ENCODE assay signal across 16 cellular contexts in genomic region chr1:230382060-230382491, GRCh38. TPM values are rescaled to one million over a fixed set of nuclear protein-coding genes. Genes with fewer than 3 reads are reported as not detected.
DNase-seq lines count a peak whose midpoint lies in the region; ATAC-seq and TF ChIP-seq lines count a peak whose summit lies in the region.
"Had no signal": no experiment of that assay in that cellular context is flagged by ENCODE, and none has a peak within 500 bp of the region (broad histone marks: within the 10 kb centered on the region; RNA-seq: fewer than 3 reads in every experiment).

No MANE protein-coding gene starts in this region.

- WGBS in neuronal stem cell (ENCODE audit: extremely low coverage in 2 of 2, insufficient read length in 2 of 2, insufficient replicate concordance in 1 of 2), 2 donors, result no CpG with 5 or more reads among the region's 7 CpGs

- no peak overlapping the region for H3K4ac ChIP-seq in neuronal stem cell (ENCODE audit: low read length)

- H4K8ac ChIP-seq in neuronal stem cell (ENCODE audit: low read depth, low read length), result no peak overlapping the region

- H2BK5ac ChIP-seq in neuronal stem cell (ENCODE audit: low read length), result no peak overlapping the region

- H3K27me3 ChIP-seq in neuronal stem cell (ENCODE audit: control insufficient read depth in 3 of 3, insufficient read depth in 3 of 3, low read depth in 1 of 3, low read length in 3 of 3) (no peaks in the 10 kb centered on the region), WERI-Rb-1 (ENCODE audit: insufficient read depth, low read depth, severe bottlenecking) (no peaks in the 10 kb centered on the region)

- H3K79me1 ChIP-seq in neuronal stem cell (ENCODE audit: low read depth, low read length), result no peaks in the 10 kb centered on the region

- H2AFZ ChIP-seq in neuronal stem cell (ENCODE audit: low read length), result no peak overlapping the region

- no peak for TF ChIP-seq CTCF in glutamatergic neuron (IDR thresholded peaks at IDR 0.05; ENCODE audit: partially characterized antibody, unreplicated experiment)
- no peak for TF ChIP-seq CTCF in WERI-Rb-1 (IDR thresholded peaks at IDR 0.05; ENCODE audit: low read depth, low read length)

- peak overlapping the region; percentile 64 for H3K27ac Mint-ChIP-seq in glutamatergic neuron (ENCODE audit: unreplicated experiment)
- H3K27ac Mint-ChIP-seq in activated naive CD4-positive, alpha-beta T cell treated with anti-CD3 and anti-CD28 coated beads, Interleukin-2, amount 50 U/mL, for 72 hours, result no peak overlapping the region
- H3K27ac Mint-ChIP-seq: activated CD4-positive, alpha-beta T cell treated with anti-CD3 and anti-CD28 coated beads, Interleukin-2, amount 10 ng/mL, durations not matched to agents 24 days and 14 days; activated T-helper 17 cell treated with anti-CD3 and anti-CD28 coated beads, Interleukin-2, amount 50 U/mL, for 72 hours; HFFc6 had no signal

- H2BK120ac ChIP-seq in neuronal stem cell (ENCODE audit: low read depth, low read length), result no peak overlapping the region

- no peak overlapping the region for H3K23ac ChIP-seq in neuronal stem cell (ENCODE audit: low read depth, low read length, poor library complexity)

- H3K18ac ChIP-seq in neuronal stem cell (ENCODE audit: low read length), result peak overlapping the region; percentile 15

- H3K9me3 ChIP-seq in neuronal stem cell (replicated peaks in 1 of 2; ENCODE audit: control insufficient read depth in 2 of 2, insufficient read depth in 1 of 2, low read depth in 1 of 2, low read length in 2 of 2), result peaks cover 8 to 20% of the 10 kb centered on the region in 2 donors
- peaks cover 11% of the 10 kb centered on the region for H3K9me3 ChIP-seq in WERI-Rb-1 (ENCODE audit: severe bottlenecking)

- peaks cover 10% of the 10 kb centered on the region for H3K36me3 Mint-ChIP-seq in glutamatergic neuron (ENCODE audit: unreplicated experiment)
- H3K36me3 Mint-ChIP-seq in activated naive CD4-positive, alpha-beta T cell treated with anti-CD3 and anti-CD28 coated beads, Interleukin-2, amount 50 U/mL, for 72 hours, result peaks cover 11 to 12% of the 10 kb centered on the region in 2 donors
- H3K36me3 Mint-ChIP-seq: CD4-positive, CD25-positive, alpha-beta regulatory T cell had no signal

- H3K4me1 ChIP-seq in neuronal stem cell (ENCODE audit: control insufficient read depth in 2 of 2, insufficient read depth in 1 of 2, low read depth in 1 of 2, low read length in 2 of 2), result peaks cover 6 to 7% of the 10 kb centered on the region in 2 donors

- H3K9me3 Mint-ChIP-seq in glutamatergic neuron (ENCODE audit: unreplicated experiment), result peaks cover 4% of the 10 kb centered on the region
- peaks cover 10% of the 10 kb centered on the region in 2 donors for H3K9me3 Mint-ChIP-seq in activated naive CD4-positive, alpha-beta T cell treated with anti-CD3 and anti-CD28 coated beads, Interleukin-2, amount 50 U/mL, for 72 hours

- H2BK15ac ChIP-seq in neuronal stem cell (ENCODE audit: low read length), result no peak overlapping the region

- no peak overlapping the region for H3K9ac ChIP-seq in neuronal stem cell (ENCODE audit: low read depth, low read length, poor library complexity)

- H3K27ac ChIP-seq in neuronal stem cell (replicated peaks; ENCODE audit: low read length) (no peak overlapping the region), WERI-Rb-1 (no peak overlapping the region)

- peak overlapping the region; percentile 7 for H3K4me3 Mint-ChIP-seq in glutamatergic neuron (ENCODE audit: unreplicated experiment)
- H3K4me3 Mint-ChIP-seq: activated CD4-positive, alpha-beta T cell treated with anti-CD3 and anti-CD28 coated beads, Interleukin-2, amount 10 ng/mL, durations not matched to agents 24 days and 14 days; activated T-helper 17 cell treated with anti-CD3 and anti-CD28 coated beads, Interleukin-2, amount 50 U/mL, for 72 hours; CD4-positive, CD25-positive, alpha-beta regulatory T cell; HFFc6 had no signal

- peaks cover 6% of the 10 kb centered on the region for H3K27me3 Mint-ChIP-seq in glutamatergic neuron (ENCODE audit: unreplicated experiment)

- DNase-seq in ELF-1 (ENCODE audit: low read depth, low spot score) (peak; percentile 67), M059J (ENCODE audit: low read depth) (peak; percentile 66), glutamatergic neuron (no peak), neuronal stem cell (ENCODE audit: low spot score) (no peak), WERI-Rb-1 (no peak)
- no peak for DNase-seq in activated naive CD4-positive, alpha-beta T cell treated with anti-CD3 and anti-CD28 coated beads, Interleukin-2, amount 50 U/mL, for 72 hours (ENCODE audit: low spot score in 2 of 2)
- DNase-seq: activated CD4-positive, alpha-beta T cell treated with anti-CD3 and anti-CD28 coated beads, Interleukin-2, amount 10 ng/mL, durations not matched to agents 24 days and 14 days; CD4-positive, CD25-positive, alpha-beta regulatory T cell; cortex of kidney; HFFc6; NCI-H2081; stimulated activated CD4-positive, alpha-beta T cell treated with anti-CD3 and anti-CD28 coated beads, Interleukin-4, amount 100 ng/mL, for 1 hour; stimulated activated naive CD8-positive, alpha-beta T cell treated with anti-CD3 and anti-CD28 coated beads, Interleukin-15, Interleukin-2, amounts not matched to agents 100 U/mL and 50 U/mL, for 24 hours had no signal

- no peak overlapping the region for H3K4me3 ChIP-seq in neuronal stem cell (ENCODE audit: low read length in 2 of 2)
- no peak overlapping the region for H3K4me3 ChIP-seq in WERI-Rb-1 (ENCODE audit: low read depth, low read length)

- no peak for ATAC-seq in activated naive CD4-positive, alpha-beta T cell treated with anti-CD3 and anti-CD28 coated beads, Interleukin-2, amount 50 U/mL, for 72 hours
- no peak for ATAC-seq in HG03139 (IDR thresholded peaks at IDR 0.05; ENCODE audit: unreplicated experiment)
- ATAC-seq in GM21619 (IDR thresholded peaks at IDR 0.05; ENCODE audit: unreplicated experiment), result no peak
- ATAC-seq: activated T-helper 17 cell treated with anti-CD3 and anti-CD28 coated beads, Interleukin-2, amount 50 U/mL, for 72 hours; stimulated activated naive CD8-positive, alpha-beta T cell treated with anti-CD3 and anti-CD28 coated beads, Interleukin-15, Interleukin-2, amounts not matched to agents 100 U/mL and 50 U/mL, for 24 hours had no signal

- H3K36me3 ChIP-seq in neuronal stem cell (replicated peaks in 1 of 2; ENCODE audit: control insufficient read depth in 2 of 2, insufficient read depth in 2 of 2, low read length in 2 of 2) (peaks cover 0 to 8% of the 10 kb centered on the region in 2 donors), WERI-Rb-1 (peaks cover 2% of the 10 kb centered on the region; the same call in 1 of the 2 replicates)

- no peak overlapping the region for H4K91ac ChIP-seq in neuronal stem cell (ENCODE audit: low read depth, low read length, poor library complexity)

- no peak overlapping the region for H2BK12ac ChIP-seq in neuronal stem cell (ENCODE audit: low read length)

- H3K14ac ChIP-seq in neuronal stem cell (ENCODE audit: low read length), result no peak overlapping the region

- peaks cover 39% of the 10 kb centered on the region for H3K4me1 Mint-ChIP-seq in glutamatergic neuron (ENCODE audit: low read depth, unreplicated experiment)
- H3K4me1 Mint-ChIP-seq: activated CD4-positive, alpha-beta T cell treated with anti-CD3 and anti-CD28 coated beads, Interleukin-2, amount 10 ng/mL, durations not matched to agents 24 days and 14 days; CD4-positive, CD25-positive, alpha-beta regulatory T cell had no signal

- H2AK5ac ChIP-seq in neuronal stem cell (ENCODE audit: low read depth, low read length), result no peak overlapping the region

- H3K4me2 ChIP-seq in neuronal stem cell (ENCODE audit: insufficient read depth, low read length, poor library complexity, severe bottlenecking), result no peak overlapping the region

RNA-seq across cellular contexts. Expression of gene PGBD5, which starts 44.1 kb away (rescaled TPM):
- total RNA-seq in M059J (2014; rRNA removed; shearing (Covaris generic)), result 0.76 and 0.98 TPM in 2 replicates
- total RNA-seq in glutamatergic neuron (ENCODE audit: unreplicated experiment), result 72.4 TPM
- 3.3 TPM for polyA plus RNA-seq in neuronal stem cell (2013, experiment 1 of 2)
- polyA plus RNA-seq in neuronal stem cell (2013, experiment 2 of 2), result 3.0 TPM
- under 1 TPM in 1 of 2 donors, not detected in 1; 0.10 TPM for total RNA-seq in activated naive CD4-positive, alpha-beta T cell treated with anti-CD3 and anti-CD28 coated beads, Interleukin-2, amount 50 U/mL, for 72 hours
- total RNA-seq: CD4-positive, CD25-positive, alpha-beta regulatory T cell had no signal
- polyA plus RNA-seq: CD4-positive, CD25-positive, alpha-beta regulatory T cell had no signal

Comparison
In these comparisons a context has a peak if more than half of its experiments do, and no peak if none do; other contexts are left out.
1. DNase-seq: peak in ELF-1 (single experiment) and M059J (single experiment); none in glutamatergic neuron (single experiment), neuronal stem cell (single experiment), activated naive CD4-positive, alpha-beta T cell treated with anti-CD3 and anti-CD28 coated beads, Interleukin-2, amount 50 U/mL, for 72 hours (0 of 2) and WERI-Rb-1 (single experiment).
2. RNA of gene PGBD5, which starts 44.1 kb away (total RNA-seq): 72.4 TPM in glutamatergic neuron (single experiment); 0.76 to 0.98 TPM in M059J and 0.10 TPM in activated naive CD4-positive, alpha-beta T cell treated with anti-CD3 and anti-CD28 coated beads, Interleukin-2, amount 50 U/mL, for 72 hours; every median in the first group is over 10 times any median in the second.